ENCODE assay signal across 23 cellular contexts in genomic region chr14:61149896-61150295, GRCh38.
"Had no signal": no experiment of that assay in that cellular context is flagged by ENCODE, and none has a peak within 500 bp of the region (broad histone marks: within the 10 kb centered on the region; RNA-seq: fewer than 3 reads in every experiment).

No MANE protein-coding gene starts in this region.

- H3K27ac Mint-ChIP-seq: activated CD4-positive, alpha-beta memory T cell treated with anti-CD3 and anti-CD28 coated beads, Interleukin-2, amount 10 ng/mL, durations not matched to agents 7 days and 5 days; activated CD4-positive, alpha-beta T cell treated with anti-CD3 and anti-CD28 coated beads, Interleukin-2, amount 10 ng/mL, durations not matched to agents 24 days and 14 days; activated naive CD4-positive, alpha-beta T cell treated with anti-CD3 and anti-CD28 coated beads, Interleukin-2, amount 50 U/mL, for 72 hours; activated T-helper 1 cell treated with anti-CD3 and anti-CD28 coated beads, Interleukin-12 subunit alpha, Interleukin-12 subunit beta, Interleukin-2, Interleukin-4 antibody, amounts not matched to agents 30 ng/mL and 10 ng/mL and 1 ng/mL, durations not matched to agents 14 hours and 24 hours and 36 hours; dendritic cell treated with granulocyte-macrophage colony-stimulating factor and Interleukin-4, amounts not matched to agents 40 ng/mL and 50 ng/mL, for 4 days; memory B cell; naive B cell; stimulated activated naive CD8-positive, alpha-beta T cell treated with anti-CD3 and anti-CD28 coated beads, Interleukin-15, Interleukin-2, amounts not matched to agents 100 ng/mL and 50 ng/mL, for 24 hours; T-helper 17 cell had no signal

- H3K9me3 ChIP-seq: ovary, prostate gland, right atrium auricular region, tibial nerve had no signal

- H3K4me3 Mint-ChIP-seq: activated CD4-positive, alpha-beta memory T cell treated with anti-CD3 and anti-CD28 coated beads, Interleukin-2, amount 10 ng/mL, durations not matched to agents 7 days and 5 days; activated CD4-positive, alpha-beta T cell treated with anti-CD3 and anti-CD28 coated beads, Interleukin-2, amount 10 ng/mL, durations not matched to agents 24 days and 14 days; activated T-helper 1 cell treated with anti-CD3 and anti-CD28 coated beads, Interleukin-12 subunit alpha, Interleukin-12 subunit beta, Interleukin-2, Interleukin-4 antibody, amounts not matched to agents 30 ng/mL and 10 ng/mL and 1 ng/mL, durations not matched to agents 14 hours and 24 hours and 36 hours; dendritic cell treated with granulocyte-macrophage colony-stimulating factor and Interleukin-4, amounts not matched to agents 40 ng/mL and 50 ng/mL, for 4 days; memory B cell; naive B cell; stimulated activated naive CD8-positive, alpha-beta T cell treated with anti-CD3 and anti-CD28 coated beads, Interleukin-15, Interleukin-2, amounts not matched to agents 100 ng/mL and 50 ng/mL, for 24 hours; T-helper 17 cell had no signal

- ATAC-seq: activated naive CD4-positive, alpha-beta T cell treated with anti-CD3 and anti-CD28 coated beads, Interleukin-2, amount 50 U/mL, for 72 hours; left colon; T-helper 17 cell had no signal

- H3K4me1 Mint-ChIP-seq: activated CD4-positive, alpha-beta memory T cell treated with anti-CD3 and anti-CD28 coated beads, Interleukin-2, amount 10 ng/mL, durations not matched to agents 7 days and 5 days; activated CD4-positive, alpha-beta T cell treated with anti-CD3 and anti-CD28 coated beads, Interleukin-2, amount 10 ng/mL, durations not matched to agents 24 days and 14 days; memory B cell; naive B cell; T-helper 17 cell had no signal

- H3K4me1 ChIP-seq: prostate gland, right atrium auricular region had no signal

- H3K36me3 Mint-ChIP-seq: activated naive CD4-positive, alpha-beta T cell treated with anti-CD3 and anti-CD28 coated beads, Interleukin-2, amount 50 U/mL, for 72 hours; memory B cell; naive B cell had no signal

- H3K4me3 ChIP-seq: cardiac muscle cell, ovary, prostate gland, right atrium auricular region, skin epidermis, tibial nerve had no signal

- H3K36me3 ChIP-seq: cardiac muscle cell, ovary, prostate gland, right atrium auricular region, tibial nerve had no signal

- H3K27ac ChIP-seq: cardiac muscle cell, ovary, prostate gland, right atrium auricular region had no signal

- DNase-seq: activated CD4-positive, alpha-beta memory T cell treated with anti-CD3 and anti-CD28 coated beads, Interleukin-2, amount 10 ng/mL, durations not matched to agents 7 days and 5 days; activated CD4-positive, alpha-beta T cell treated with anti-CD3 and anti-CD28 coated beads, Interleukin-2, amount 10 ng/mL, durations not matched to agents 24 days and 14 days; activated gamma-delta T cell; effector CD4-positive, alpha-beta T cell; erythroblast; foreskin fibroblast; left colon; naive B cell; ovary; stimulated activated CD4-positive, alpha-beta T cell treated with anti-CD3 and anti-CD28 coated beads, Interleukin-1b, Interleukin-23, amount 100 ng/mL, for 48 hours; substantia nigra; SW 1271; T-helper 17 cell had no signal

- H3K27me3 ChIP-seq: cardiac muscle cell, ovary, right atrium auricular region, tibial nerve had no signal
